In genomic region chr1:18957532-18958295, GRCh38 we compare ENCODE assay signal across 9 cellular contexts. TPM values are rescaled to one million over a fixed set of nuclear protein-coding genes. Genes with fewer than 3 reads are reported as not detected.
DNase-seq lines count a peak whose midpoint lies in the region; ATAC-seq and TF ChIP-seq lines count a peak whose summit lies in the region.
"Had no signal": no experiment of that assay in that cellular context is flagged by ENCODE, and none has a peak within 500 bp of the region (broad histone marks: within the 10 kb centered on the region; RNA-seq: fewer than 3 reads in every experiment).

No MANE protein-coding gene starts in this region.

- no peaks in the 10 kb centered on the region for H3K9me3 ChIP-seq in CD4-positive, CD25-positive, alpha-beta regulatory T cell (ENCODE audit: control insufficient read depth in 2 of 2, low read length in 2 of 2)
- H3K9me3 ChIP-seq in NT2/D1 (ENCODE audit: insufficient read depth, low read length) (no peaks in the 10 kb centered on the region), ectodermal cell (ENCODE audit: control insufficient read depth, low read length) (no peaks in the 10 kb centered on the region), neural cell (ENCODE audit: low read length) (no peaks in the 10 kb centered on the region)
- H3K9me3 ChIP-seq: right atrium auricular region had no signal

- peak overlapping the region; percentile 20 for H3K4me3 ChIP-seq in CD4-positive, CD25-positive, alpha-beta regulatory T cell (ENCODE audit: low read depth, low read length)
- H3K4me3 ChIP-seq in NT2/D1 (ENCODE audit: insufficient read length, low read depth) (peak overlapping the region; percentile 60), ectodermal cell (ENCODE audit: insufficient read depth, low read depth, low read length) (peak overlapping the region; percentile 43), neural cell (ENCODE audit: low read length) (peak overlapping the region; percentile 86)

- no peaks in the 10 kb centered on the region for H3K36me3 Mint-ChIP-seq in CD4-positive, CD25-positive, alpha-beta regulatory T cell

- H3K27me3 Mint-ChIP-seq in CD4-positive, CD25-positive, alpha-beta regulatory T cell, result peaks cover 6% of the 10 kb centered on the region

- no peak overlapping the region for H3K27ac ChIP-seq in CD4-positive, CD25-positive, alpha-beta regulatory T cell (ENCODE audit: insufficient read depth, low read length, poor library complexity, severe bottlenecking)
- H3K27ac ChIP-seq in ectodermal cell (ENCODE audit: insufficient read depth, low read depth, low read length, poor library complexity, severe bottlenecking) (no peak overlapping the region), neural cell (ENCODE audit: low read length) (no peak overlapping the region)

- H2AFZ ChIP-seq in neural cell (ENCODE audit: low read depth, low read length), result no peak overlapping the region

- no peak for TF ChIP-seq RAD21 in neural cell (conservative IDR thresholded peaks at IDR 0.05)

- no peaks in the 10 kb centered on the region for H4K20me1 ChIP-seq in neural cell (ENCODE audit: insufficient read depth)

- H3K4me1 Mint-ChIP-seq in CD4-positive, CD25-positive, alpha-beta regulatory T cell, result peaks cover under 1 to 45% (median 33%) of the 10 kb centered on the region in 4 donors

- no peaks in the 10 kb centered on the region for H3K9me3 Mint-ChIP-seq in CD4-positive, CD25-positive, alpha-beta regulatory T cell

- peak overlapping the region; percentile 11 to 57 (median 24) for H3K27ac Mint-ChIP-seq in CD4-positive, CD25-positive, alpha-beta regulatory T cell

- no peak for ATAC-seq in CD4-positive, CD25-positive, alpha-beta regulatory T cell (ENCODE audit: low read depth in 2 of 2)
- ATAC-seq in HG03460 (IDR thresholded peaks at IDR 0.05; ENCODE audit: unreplicated experiment), result no peak
- no peak for ATAC-seq in HG03095 (IDR thresholded peaks at IDR 0.05; ENCODE audit: unreplicated experiment)
- ATAC-seq in GM21381 (IDR thresholded peaks at IDR 0.05; ENCODE audit: unreplicated experiment), result no peak

- 73% methylated on average over 17 of the region's 17 CpGs for WGBS in ectodermal cell, 2 experiments

- no peaks in the 10 kb centered on the region for H3K27me3 ChIP-seq in CD4-positive, CD25-positive, alpha-beta regulatory T cell (ENCODE audit: control insufficient read depth, insufficient read depth, low read length)
- H3K27me3 ChIP-seq in NT2/D1 (ENCODE audit: insufficient read depth, insufficient read length), result peaks cover 15% of the 10 kb centered on the region
- H3K27me3 ChIP-seq in ectodermal cell (ENCODE audit: control insufficient read depth, insufficient read depth, low read length, poor library complexity, severe bottlenecking), result peaks cover 52% of the 10 kb centered on the region
- H3K27me3 ChIP-seq in neural cell (ENCODE audit: insufficient read depth, low read depth, low read length), result peaks cover 13% of the 10 kb centered on the region
- H3K27me3 ChIP-seq: right atrium auricular region had no signal

- H3F3A ChIP-seq in neural cell (ENCODE audit: insufficient read depth, low read length, poor library complexity, severe bottlenecking), result no peaks in the 10 kb centered on the region

- peaks cover 3% of the 10 kb centered on the region for H3K36me3 ChIP-seq in CD4-positive, CD25-positive, alpha-beta regulatory T cell (ENCODE audit: control insufficient read depth, insufficient read depth, low read length)
- peaks cover 17% of the 10 kb centered on the region for H3K36me3 ChIP-seq in NT2/D1 (ENCODE audit: insufficient read depth, insufficient read length, low read length)
- no peaks in the 10 kb centered on the region for H3K36me3 ChIP-seq in ectodermal cell (ENCODE audit: control insufficient read depth, insufficient read depth, low read length)
- H3K36me3 ChIP-seq in neural cell (ENCODE audit: insufficient read depth, low read length), result no peaks in the 10 kb centered on the region
- H3K36me3 ChIP-seq: right atrium auricular region had no signal

- H3K9ac ChIP-seq in NT2/D1 (ENCODE audit: insufficient read length, low read depth) (peak overlapping the region; percentile 88), neural cell (ENCODE audit: low read length) (no peak overlapping the region)

- H3K4me1 ChIP-seq in CD4-positive, CD25-positive, alpha-beta regulatory T cell (ENCODE audit: control insufficient read depth, insufficient read depth, low read length, poor library complexity, severe bottlenecking), result peaks cover 41% of the 10 kb centered on the region
- H3K4me1 ChIP-seq in NT2/D1 (ENCODE audit: insufficient read depth, insufficient read length) (peaks cover 14% of the 10 kb centered on the region), ectodermal cell (ENCODE audit: control insufficient read depth, insufficient read depth, low read length) (peaks cover 4% of the 10 kb centered on the region)

- DNase-seq in CD4-positive, CD25-positive, alpha-beta regulatory T cell, result peak in 1 of 3 donors; percentile 32
- DNase-seq in NT2/D1 (ENCODE audit: low read depth, low spot score), result no peak
- DNase-seq in SKM-1 treated with dmso at 0.1 percent for 144 hours (lab: John Stamatoyannopoulos, UW; ENCODE audit: unreplicated experiment), result no peak

- TF ChIP-seq EP300 in neural cell (conservative IDR thresholded peaks at IDR 0.05; ENCODE audit: poor library complexity, severe bottlenecking), result no peak

- TF ChIP-seq CTCF in neural cell (IDR thresholded peaks at IDR 0.05; ENCODE audit: poor library complexity, severe bottlenecking), result no peak

- H3K4me2 ChIP-seq in neural cell (ENCODE audit: low read length), result no peak overlapping the region

- no peaks in the 10 kb centered on the region for H3K9me2 ChIP-seq in neural cell (ENCODE audit: insufficient read depth, low read length)

- peaks cover 4% of the 10 kb centered on the region for H3K79me2 ChIP-seq in neural cell (replicated peaks; ENCODE audit: insufficient read depth, low read length)

- peak overlapping the region; percentile 83 to 94 (median 89) for H3K4me3 Mint-ChIP-seq in CD4-positive, CD25-positive, alpha-beta regulatory T cell

TF ChIP-seq in neural cell, 6 proteins besides CTCF, POLR2A, EP300 and RAD21:
- TF ChIP-seq TAF1 (IDR thresholded peaks at IDR 0.05; ENCODE audit: low read depth) (no peak), EZH2 (IDR thresholded peaks at IDR 0.05; ENCODE audit: borderline replicate concordance, insufficient read depth, low read length, poor library complexity, severe bottlenecking) (no peak), SMC3 (conservative IDR thresholded peaks at IDR 0.05; ENCODE audit: poor library complexity) (no peak), MXI1 (conservative IDR thresholded peaks at IDR 0.05; ENCODE audit: poor library complexity, severe bottlenecking) (no peak), POLR2AphosphoS5 (IDR thresholded peaks at IDR 0.05) (no peak)
- TF ChIP-seq, protein P1, sequence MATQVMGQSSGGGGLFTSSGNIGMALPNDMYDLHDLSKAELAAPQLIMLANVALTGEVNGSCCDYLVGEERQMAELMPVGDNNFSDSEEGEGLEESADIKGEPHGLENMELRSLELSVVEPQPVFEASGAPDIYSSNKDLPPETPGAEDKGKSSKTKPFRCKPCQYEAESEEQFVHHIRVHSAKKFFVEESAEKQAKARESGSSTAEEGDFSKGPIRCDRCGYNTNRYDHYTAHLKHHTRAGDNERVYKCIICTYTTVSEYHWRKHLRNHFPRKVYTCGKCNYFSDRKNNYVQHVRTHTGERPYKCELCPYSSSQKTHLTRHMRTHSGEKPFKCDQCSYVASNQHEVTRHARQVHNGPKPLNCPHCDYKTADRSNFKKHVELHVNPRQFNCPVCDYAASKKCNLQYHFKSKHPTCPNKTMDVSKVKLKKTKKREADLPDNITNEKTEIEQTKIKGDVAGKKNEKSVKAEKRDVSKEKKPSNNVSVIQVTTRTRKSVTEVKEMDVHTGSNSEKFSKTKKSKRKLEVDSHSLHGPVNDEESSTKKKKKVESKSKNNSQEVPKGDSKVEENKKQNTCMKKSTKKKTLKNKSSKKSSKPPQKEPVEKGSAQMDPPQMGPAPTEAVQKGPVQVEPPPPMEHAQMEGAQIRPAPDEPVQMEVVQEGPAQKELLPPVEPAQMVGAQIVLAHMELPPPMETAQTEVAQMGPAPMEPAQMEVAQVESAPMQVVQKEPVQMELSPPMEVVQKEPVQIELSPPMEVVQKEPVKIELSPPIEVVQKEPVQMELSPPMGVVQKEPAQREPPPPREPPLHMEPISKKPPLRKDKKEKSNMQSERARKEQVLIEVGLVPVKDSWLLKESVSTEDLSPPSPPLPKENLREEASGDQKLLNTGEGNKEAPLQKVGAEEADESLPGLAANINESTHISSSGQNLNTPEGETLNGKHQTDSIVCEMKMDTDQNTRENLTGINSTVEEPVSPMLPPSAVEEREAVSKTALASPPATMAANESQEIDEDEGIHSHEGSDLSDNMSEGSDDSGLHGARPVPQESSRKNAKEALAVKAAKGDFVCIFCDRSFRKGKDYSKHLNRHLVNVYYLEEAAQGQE (IDR thresholded peaks at IDR 0.05; ENCODE audit: borderline replicate concordance), result no peak

RNA-seq across cellular contexts. Expression of gene IFFO2, which starts 1.2 kb away (rescaled TPM):
- 101 TPM for total RNA-seq in CD4-positive, CD25-positive, alpha-beta regulatory T cell
- polyA plus RNA-seq in CD4-positive, CD25-positive, alpha-beta regulatory T cell, result 1 to 10 TPM; 1.4 to 4.7 (median 2.9) TPM
- 4.9 TPM for polyA plus RNA-seq in ectodermal cell (2013, experiment 1 of 4)
- 3.3 TPM for polyA plus RNA-seq in ectodermal cell (2013, experiment 2 of 4)
- 3.2 TPM for polyA plus RNA-seq in ectodermal cell (2013, experiment 3 of 4)
- 3.5 TPM for polyA plus RNA-seq in ectodermal cell (2013, experiment 4 of 4)
- polyA plus RNA-seq in neural cell, result 2.6 and 4.6 TPM in 2 replicates
- polyA minus RNA-seq in neural cell, result 8.9 and 10.2 TPM in 2 replicates

RNA-seq across cellular contexts. Expression of gene ALDH4A1, which starts 55.4 kb away (rescaled TPM):
- total RNA-seq in CD4-positive, CD25-positive, alpha-beta regulatory T cell, result 1.4 TPM
- polyA plus RNA-seq in CD4-positive, CD25-positive, alpha-beta regulatory T cell, result 1 to 10 TPM; 1.0 to 2.0 (median 1.5) TPM
- polyA plus RNA-seq in ectodermal cell (2013, experiment 1 of 4), result 29.1 TPM
- 33.0 TPM for polyA plus RNA-seq in ectodermal cell (2013, experiment 2 of 4)
- polyA plus RNA-seq in ectodermal cell (2013, experiment 3 of 4), result 20.8 TPM
- polyA plus RNA-seq in ectodermal cell (2013, experiment 4 of 4), result 23.2 TPM
- polyA plus RNA-seq in neural cell, result 8.1 and 11.0 TPM in 2 replicates
- polyA minus RNA-seq in neural cell, result 9.0 and 12.9 TPM in 2 replicates

Comparison
In these comparisons a context has a peak if more than half of its experiments do, and no peak if none do; other contexts are left out.
1. H3K4me3 ChIP-seq: peak in every context shown above with its lines; median percentile 86 in neural cell; 60 in NT2/D1; 43 in ectodermal cell; 20 in CD4-positive, CD25-positive, alpha-beta regulatory T cell.